ENCODE assay signal across 8 cellular contexts in the genomic region with DNA sequence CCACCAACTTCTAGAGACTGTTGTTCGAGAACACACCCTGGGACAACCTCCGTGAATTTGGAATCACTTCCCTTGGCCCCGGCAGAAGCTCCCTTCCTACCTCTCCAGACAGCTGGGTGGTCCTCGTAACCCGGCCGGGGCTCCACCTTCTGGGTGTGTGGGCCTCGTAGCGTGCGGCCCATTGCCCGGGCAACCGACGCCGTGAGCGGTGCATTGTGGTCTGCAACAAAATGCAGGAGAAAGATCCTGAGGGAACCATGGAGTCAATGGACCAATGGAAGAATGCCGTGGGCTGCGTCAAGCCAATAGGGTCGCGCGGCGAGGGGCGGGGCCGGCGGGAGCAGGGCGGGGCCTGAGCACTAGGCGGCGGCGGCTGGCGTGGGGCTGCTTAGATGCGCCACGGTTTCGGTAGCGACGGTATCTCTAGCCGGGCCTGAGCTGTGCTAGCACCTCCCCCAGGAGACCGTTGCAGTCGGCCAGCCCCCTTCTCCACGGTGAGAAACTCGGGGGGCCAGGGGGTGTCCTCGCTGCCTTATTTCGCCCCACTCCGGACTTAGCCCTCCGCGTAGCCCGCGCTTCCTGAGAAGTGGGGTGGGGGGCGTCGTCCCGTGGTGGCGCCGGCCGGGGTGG. TPM values are rescaled to one million over a fixed set of nuclear protein-coding genes. Genes with fewer than 3 reads are reported as not detected.
DNase-seq lines count a peak whose midpoint lies in the region; ATAC-seq and TF ChIP-seq lines count a peak whose summit lies in the region.

TSS of gene DYNLL1 (plus strand) at position 391 of the 630 bp plus-strand sequence. CDS start 309 bp downstream, outside the sequence.

- H3K4me3 Mint-ChIP-seq in activated B cell treated with CpG ODN at 0.5 μM for 24 hours = peak within 1 kb of the TSS; percentile 96

- no peaks in the 10 kb centered on the region for H3K9me3 Mint-ChIP-seq in activated B cell treated with CpG ODN at 0.5 μM for 24 hours

- H3K4me1 Mint-ChIP-seq in activated B cell treated with CpG ODN at 0.5 μM for 24 hours = peaks cover 29% of the 10 kb centered on the region

- peaks cover 49% of the 10 kb centered on the region for H3K36me3 Mint-ChIP-seq in activated B cell treated with CpG ODN at 0.5 μM for 24 hours (ENCODE audit: low read depth)

- in situ Hi-C loops in GM18951 (cut with MboI; ENCODE audit: low sequenced_read_pairs, unreplicated experiment) = no loop called here

- CTCF ChIA-PET in activated B cell treated with CpG ODN at 0.5 μM for 24 hours (lab: Charles Lee) = interaction anchor here (0.6 to 3.2 kb wide), 4 partner anchors 26 to 139 kb away, joined by 3 to 16 read pairs (median 6); partner anchors contain the start of genes COX6A1 and SRSF9

- TF ChIP-seq POLR2A in GM18951 (IDR thresholded peaks at IDR 0.05; ENCODE audit: extremely low read depth, insufficient read depth, insufficient read length) = peak; percentile 98

- intact Hi-C loops in activated B cell treated with CpG ODN at 0.5 μM for 24 hours (cut with micrococcal nuclease) = loop anchor here (1.0 to 2.0 kb wide), 9 partner anchors 27 to 408 kb away; partner anchors contain the start of genes COQ5, GATC, POP5 and RNF10

- no peak for TF ChIP-seq CTCF in activated B cell treated with CpG ODN at 0.5 μM for 24 hours (IDR thresholded peaks at IDR 0.05)

- H3K27ac Mint-ChIP-seq in activated B cell treated with CpG ODN at 0.5 μM for 24 hours = peak within 1 kb of the TSS; percentile 91

- H3K27me3 Mint-ChIP-seq in activated B cell treated with CpG ODN at 0.5 μM for 24 hours = no peaks in the 10 kb centered on the region

- ATAC-seq in HG03196 (IDR thresholded peaks at IDR 0.05; ENCODE audit: unreplicated experiment) (peak; percentile 92), activated B cell treated with CpG ODN at 0.5 μM for 24 hours (ENCODE audit: low read depth) (peak; percentile 96)

- H3K27ac ChIP-seq in caudate nucleus (ENCODE audit: low read depth, low read length) = peak within 1 kb of the TSS; percentile 97

- peak; percentile 99 for DNase-seq in AG08395 (ENCODE audit: low spot score)
- peak; percentile 97 for DNase-seq in NCI-H345 (lab: John Stamatoyannopoulos, UW)
- DNase-seq in activated B cell treated with CpG ODN at 0.5 μM for 24 hours = peak; percentile 99
- DNase-seq in caudate nucleus (lab: John Stamatoyannopoulos, UW) = peak; percentile 54 to 99 (median 93)
- peak; percentile 94 for DNase-seq in inferior parietal cortex (ENCODE audit: extremely low spot score)
- DNase-seq in stimulated activated CD4-positive, alpha-beta T cell treated with anti-CD3 and anti-CD28 coated beads, Interleukin-12 subunit alpha, Interleukin-12 subunit beta, amount 100 ng/mL, for 24 hours (ENCODE audit: low read depth in 2 of 2) = peak; percentile 96 to 98

- POLR2A ChIA-PET in activated B cell treated with CpG ODN at 0.5 μM for 24 hours (lab: Charles Lee) = interaction anchor here (0.6 to 3.3 kb wide), 15 partner anchors 10 to 1186 kb away, joined by 3 to 54 read pairs (median 5); partner anchors contain the start of genes COQ5, COX6A1, MLEC and RNU4-1

RNA-seq across cellular contexts. Expression of gene DYNLL1, which starts in this region (rescaled TPM):
- total RNA-seq in activated B cell treated with CpG ODN at 0.5 μM for 24 hours = 159 and 180 TPM in 2 replicates

Comparison
In these comparisons a context has a peak if more than half of its experiments do, and no peak if none do; other contexts are left out.
1. Peak in every context shown above with its lines: DNase-seq, ATAC-seq and H3K27ac ChIP-seq.